Comparison of ENCODE assay signal across 29 cellular contexts in the genomic region with DNA sequence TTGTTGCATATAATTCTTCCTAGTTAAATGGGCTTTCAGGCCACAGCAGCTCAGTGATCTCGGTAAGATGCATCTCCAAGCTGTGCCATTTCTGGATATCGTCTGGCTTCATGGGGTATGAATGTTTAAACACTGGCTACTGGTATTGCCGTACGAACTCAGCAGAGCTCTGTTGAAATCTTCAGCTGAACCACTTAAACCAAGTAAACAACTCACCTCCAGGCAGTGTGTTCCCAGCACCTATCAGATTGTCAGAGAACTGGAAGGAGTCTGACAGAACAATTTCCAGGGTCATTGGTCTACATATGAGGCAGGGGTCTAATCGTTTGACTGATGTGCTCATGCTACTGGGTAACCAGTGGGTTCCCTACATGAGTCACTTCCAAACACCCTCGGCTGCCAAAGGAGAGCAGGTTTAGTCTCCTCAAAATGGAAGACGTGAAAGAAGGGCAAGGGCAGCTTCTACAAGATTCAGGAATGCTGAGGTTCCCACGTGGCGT.
"Had no signal": no experiment of that assay in that cellular context is flagged by ENCODE, and none has a peak within 500 bp of the region (broad histone marks: within the 10 kb centered on the region; RNA-seq: fewer than 3 reads in every experiment).

No MANE protein-coding gene starts in this region.

- H3K4me1 ChIP-seq: colonic mucosa, parathyroid adenoma, prostate gland, testis, uterus had no signal

- ATAC-seq: mucosa of descending colon; stimulated activated memory B cell treated with anti-CD40 and anti-IgM and Interleukin-4, amounts not matched to agents 10 μg/mL and 1 μg/mL and 100 μg/mL, for 72 hours; stimulated activated naive CD8-positive, alpha-beta T cell treated with anti-CD3 and anti-CD28 coated beads, Interleukin-15, Interleukin-2, amounts not matched to agents 100 U/mL and 50 U/mL, for 24 hours had no signal

- H3K9me3 ChIP-seq: colonic mucosa, prostate gland, testis had no signal

- H3K27me3 Mint-ChIP-seq: stimulated activated memory B cell treated with anti-CD40 and anti-IgM and Interleukin-4, amounts not matched to agents 10 μg/mL and 1 μg/mL and 100 μg/mL, for 72 hours; type B pancreatic cell had no signal

- H3K36me3 Mint-ChIP-seq: stimulated activated memory B cell treated with anti-CD40 and anti-IgM and Interleukin-4, amounts not matched to agents 10 μg/mL and 1 μg/mL and 100 μg/mL, for 72 hours; type B pancreatic cell had no signal

- H3K27ac Mint-ChIP-seq: dendritic cell treated with granulocyte-macrophage colony-stimulating factor and Interleukin-4, amounts not matched to agents 40 ng/mL and 50 ng/mL, for 4 days; endodermal cell; immature natural killer cell; mesothelial cell of epicardium; naive B cell; natural killer cell treated with Interleukin-12 subunit alpha and Interleukin-12 subunit beta and Interleukin-15 and Interleukin-18, amount 100 ng/mL, for 72 hours; stimulated activated memory B cell treated with anti-CD40 and anti-IgM and Interleukin-4, amounts not matched to agents 10 μg/mL and 1 μg/mL and 100 μg/mL, for 72 hours; type B pancreatic cell had no signal

- H3K27me3 ChIP-seq: colonic mucosa, esophagus muscularis mucosa, right atrium auricular region, testis, tibial artery, uterus had no signal

- H3K9ac ChIP-seq: parathyroid adenoma had no signal

- H3K36me3 ChIP-seq: colonic mucosa, esophagus muscularis mucosa, prostate gland, right atrium auricular region, tibial artery, uterus had no signal

- H3K4me3 Mint-ChIP-seq: dendritic cell treated with granulocyte-macrophage colony-stimulating factor and Interleukin-4, amounts not matched to agents 40 ng/mL and 50 ng/mL, for 4 days; endodermal cell; mesothelial cell of epicardium; naive B cell; natural killer cell treated with Interleukin-12 subunit alpha and Interleukin-12 subunit beta and Interleukin-15 and Interleukin-18, amount 100 ng/mL, for 72 hours; neural crest cell; stimulated activated memory B cell treated with anti-CD40 and anti-IgM and Interleukin-4, amounts not matched to agents 10 μg/mL and 1 μg/mL and 100 μg/mL, for 72 hours; type B pancreatic cell had no signal

- DNase-seq: colonic mucosa; effector CD8-positive, alpha-beta T cell; endodermal cell; hypothalamus; immature natural killer cell; islet precursor cell; left colon; left ventricle myocardium superior; mesenchymal stem cell; mucosa of descending colon; naive B cell; stimulated activated CD4-positive, alpha-beta T cell treated with anti-CD3 and anti-CD28 coated beads, Interleukin-2, amount 100 ng/mL, for 24 hours; stimulated activated CD4-positive, alpha-beta T cell treated with anti-CD3 and anti-CD28 coated beads, Interleukin-4, amount 100 ng/mL, for 24 hours; stimulated activated naive CD8-positive, alpha-beta T cell treated with anti-CD3 and anti-CD28 coated beads, Interleukin-15, Interleukin-2, amounts not matched to agents 100 U/mL and 50 U/mL, for 24 hours; substantia nigra; testis; tibial artery; uterus had no signal

- H3K4me1 Mint-ChIP-seq: stimulated activated memory B cell treated with anti-CD40 and anti-IgM and Interleukin-4, amounts not matched to agents 10 μg/mL and 1 μg/mL and 100 μg/mL, for 72 hours had no signal

- H3K27ac ChIP-seq: colonic mucosa, esophagus muscularis mucosa, parathyroid adenoma, prostate gland, right atrium auricular region, testis, tibial artery, uterus had no signal

- H3K4me2 ChIP-seq: smooth muscle cell had no signal

- H2AFZ ChIP-seq: parathyroid adenoma had no signal

- H3K4me3 ChIP-seq: colonic mucosa, mucosa of descending colon, prostate gland, right atrium auricular region, smooth muscle cell, testis, tibial artery, uterus had no signal
